Comparison of ENCODE assay signal across 18 cellular contexts in genomic region chr4:110156442-110156841, GRCh38.
"Had no signal": no experiment of that assay in that cellular context is flagged by ENCODE, and none has a peak within 500 bp of the region (broad histone marks: within the 10 kb centered on the region; RNA-seq: fewer than 3 reads in every experiment).

No MANE protein-coding gene starts in this region.

- H2AFZ ChIP-seq: parathyroid adenoma had no signal

- H3K4me3 ChIP-seq: coronary artery, lower lobe of right lung, right atrium auricular region, sigmoid colon, stomach, testis, tibial artery had no signal

- H3K79me2 ChIP-seq: parathyroid adenoma had no signal

- H3K4me3 Mint-ChIP-seq: effector memory CD8-positive, alpha-beta T cell; neural crest cell; stimulated activated effector memory CD8-positive, alpha-beta T cell treated with anti-CD3 and anti-CD28 coated beads, Interleukin-12 subunit alpha, Interleukin-12 subunit beta, amount 100 ng/mL, for 72 hours; type B pancreatic cell had no signal

- H3K4me1 ChIP-seq: lower lobe of right lung, parathyroid adenoma, right atrium auricular region, sigmoid colon, testis, tibial artery had no signal

- H3K9me3 ChIP-seq: lower lobe of right lung, right atrium auricular region, stomach, testis, tibial artery had no signal

- H3K27me3 Mint-ChIP-seq: effector memory CD8-positive, alpha-beta T cell; progenitor cell of endocrine pancreas; type B pancreatic cell had no signal

- H3K36me3 Mint-ChIP-seq: type B pancreatic cell had no signal

- H3K27ac ChIP-seq: coronary artery, lower lobe of right lung, parathyroid adenoma, right atrium auricular region, sigmoid colon, stomach, testis, tibial artery had no signal

- DNase-seq: effector memory CD8-positive, alpha-beta T cell; left ventricle myocardium superior; lower lobe of right lung; sigmoid colon; stimulated activated CD4-positive, alpha-beta T cell treated with anti-CD3 and anti-CD28 coated beads, Interleukin-2, amount 100 ng/mL, for 24 hours; stimulated activated CD4-positive, alpha-beta T cell treated with anti-CD3 and anti-CD28 coated beads, Interleukin-4, amount 100 ng/mL, for 24 hours; stimulated activated naive CD4-positive, alpha-beta T cell treated with Interleukin-2 at 50 U/mL for 16 hours; stomach; substantia nigra; testis; tibial artery had no signal

- H3K36me3 ChIP-seq: lower lobe of right lung, right atrium auricular region, sigmoid colon, stomach, tibial artery had no signal

- H3K27me3 ChIP-seq: right atrium auricular region, sigmoid colon, stomach, testis, tibial artery had no signal

- H3K9ac ChIP-seq: parathyroid adenoma had no signal

- H3K27ac Mint-ChIP-seq: effector memory CD8-positive, alpha-beta T cell; progenitor cell of endocrine pancreas; stimulated activated effector memory CD8-positive, alpha-beta T cell treated with anti-CD3 and anti-CD28 coated beads, Interleukin-12 subunit alpha, Interleukin-12 subunit beta, amount 100 ng/mL, for 72 hours; type B pancreatic cell had no signal

- H3K9me3 Mint-ChIP-seq: effector memory CD8-positive, alpha-beta T cell; neural crest cell; stimulated activated effector memory CD8-positive, alpha-beta T cell treated with anti-CD3 and anti-CD28 coated beads, Interleukin-12 subunit alpha, Interleukin-12 subunit beta, amount 100 ng/mL, for 72 hours; type B pancreatic cell had no signal

- ATAC-seq: effector memory CD8-positive, alpha-beta T cell; left ventricle myocardium superior; lower lobe of right lung; stimulated activated effector memory CD8-positive, alpha-beta T cell treated with anti-CD3 and anti-CD28 coated beads, Interleukin-12 subunit alpha, Interleukin-12 subunit beta, amount 100 ng/mL, for 72 hours had no signal
